ENCODE assay signal across 25 cellular contexts in genomic region chr6:119187596-119187995, GRCh38.
"Had no signal": no experiment of that assay in that cellular context is flagged by ENCODE, and none has a peak within 500 bp of the region (broad histone marks: within the 10 kb centered on the region; RNA-seq: fewer than 3 reads in every experiment).

No MANE protein-coding gene starts in this region.

- H3K4me1 ChIP-seq: colonic mucosa, esophagus muscularis mucosa, gastrocnemius medialis, lower lobe of right lung, psoas muscle, spleen, transverse colon had no signal

- H3K4me3 ChIP-seq: colonic mucosa, esophagus muscularis mucosa, gastrocnemius medialis, heart right ventricle, left ventricle myocardium inferior, lower lobe of right lung, psoas muscle, spleen, thoracic aorta, transverse colon had no signal

- ATAC-seq: gastrocnemius medialis; heart right ventricle; lower lobe of right lung; psoas muscle; sciatic nerve; stimulated activated memory B cell treated with anti-CD40 and anti-IgM and Interleukin-4, amounts not matched to agents 10 μg/mL and 1 μg/mL and 100 μg/mL, for 72 hours had no signal

- H3K27me3 Mint-ChIP-seq: memory B cell; stimulated activated memory B cell treated with anti-CD40 and anti-IgM and Interleukin-4, amounts not matched to agents 10 μg/mL and 1 μg/mL and 100 μg/mL, for 72 hours; stimulated activated naive CD8-positive, alpha-beta T cell treated with anti-CD3 and anti-CD28 coated beads, Interleukin-15, Interleukin-2, amounts not matched to agents 100 ng/mL and 50 ng/mL, for 24 hours had no signal

- H3K36me3 ChIP-seq: colonic mucosa, gastrocnemius medialis, thoracic aorta had no signal

- H3K27me3 ChIP-seq: colonic mucosa, esophagus muscularis mucosa, gastrocnemius medialis, heart right ventricle, neutrophil, spleen, transverse colon had no signal

- H3K9me3 ChIP-seq: colonic mucosa, esophagus muscularis mucosa, gastrocnemius medialis, heart right ventricle, left ventricle myocardium inferior, lower lobe of right lung, neutrophil, psoas muscle, spleen, thoracic aorta, transverse colon had no signal

- H3K9me3 Mint-ChIP-seq: memory B cell; nephron; stimulated activated memory B cell treated with anti-CD40 and anti-IgM and Interleukin-4, amounts not matched to agents 10 μg/mL and 1 μg/mL and 100 μg/mL, for 72 hours; stimulated activated naive CD8-positive, alpha-beta T cell treated with anti-CD3 and anti-CD28 coated beads, Interleukin-15, Interleukin-2, amounts not matched to agents 100 ng/mL and 50 ng/mL, for 24 hours had no signal

- H3K27ac ChIP-seq: colonic mucosa, epithelial cell of prostate, esophagus muscularis mucosa, gastrocnemius medialis, heart right ventricle, left ventricle myocardium inferior, lower lobe of right lung, neutrophil, psoas muscle, spleen, thoracic aorta, transverse colon had no signal

- H3K4me3 Mint-ChIP-seq: memory B cell; nephron; stimulated activated memory B cell treated with anti-CD40 and anti-IgM and Interleukin-4, amounts not matched to agents 10 μg/mL and 1 μg/mL and 100 μg/mL, for 72 hours; stimulated activated naive CD8-positive, alpha-beta T cell treated with anti-CD3 and anti-CD28 coated beads, Interleukin-15, Interleukin-2, amounts not matched to agents 100 ng/mL and 50 ng/mL, for 24 hours had no signal

- FAIRE-seq: keratinocyte had no signal

- H3K4me1 Mint-ChIP-seq: memory B cell; nephron; stimulated activated memory B cell treated with anti-CD40 and anti-IgM and Interleukin-4, amounts not matched to agents 10 μg/mL and 1 μg/mL and 100 μg/mL, for 72 hours had no signal

- DNase-seq: colonic mucosa; effector CD4-positive, alpha-beta T cell; gastrocnemius medialis; heart right ventricle; hypothalamus; left ventricle myocardium inferior; lower lobe of right lung; midbrain; psoas muscle; retina; spleen; stimulated activated CD4-positive, alpha-beta T cell treated with anti-CD3 and anti-CD28 coated beads, Interleukin-15, amount 100 ng/mL, for 24 hours; stimulated activated CD4-positive, alpha-beta T cell treated with anti-CD3 and anti-CD28 coated beads, Interleukin-1b, Interleukin-23, amount 100 ng/mL, for 48 hours; stimulated activated CD4-positive, alpha-beta T cell treated with anti-CD3 and anti-CD28 coated beads, Interleukin-4, amount 100 ng/mL, for 24 hours; transverse colon had no signal

- H3K27ac Mint-ChIP-seq: memory B cell; nephron; stimulated activated memory B cell treated with anti-CD40 and anti-IgM and Interleukin-4, amounts not matched to agents 10 μg/mL and 1 μg/mL and 100 μg/mL, for 72 hours; stimulated activated naive CD8-positive, alpha-beta T cell treated with anti-CD3 and anti-CD28 coated beads, Interleukin-15, Interleukin-2, amounts not matched to agents 100 ng/mL and 50 ng/mL, for 24 hours had no signal
